In the genomic region with DNA sequence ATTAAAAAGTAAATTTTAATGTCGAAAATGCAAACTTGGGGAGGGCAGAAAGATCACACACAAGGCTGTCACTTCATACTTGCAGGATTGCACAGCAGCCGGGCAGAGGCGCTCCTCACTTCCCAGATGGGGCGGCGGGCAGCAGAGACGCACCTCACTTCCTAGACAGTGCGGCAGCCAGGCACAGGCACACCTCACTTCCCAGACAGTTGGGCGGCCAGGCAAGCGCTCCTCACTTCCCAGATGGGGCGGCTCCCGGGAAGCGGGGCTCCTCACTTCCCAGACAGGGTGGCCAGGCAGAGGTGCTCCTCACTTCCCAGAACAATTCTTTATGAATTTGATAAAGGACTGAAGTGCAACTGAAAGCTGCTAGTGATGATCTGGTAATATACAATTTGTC, we compare ENCODE assay signal across 22 cellular contexts. TPM values are rescaled to one million over a fixed set of nuclear protein-coding genes. Genes with fewer than 3 reads are reported as not detected.
DNase-seq lines count a peak whose midpoint lies in the region; ATAC-seq and TF ChIP-seq lines count a peak whose summit lies in the region.
"Had no signal": no experiment of that assay in that cellular context is flagged by ENCODE, and none has a peak within 500 bp of the region (broad histone marks: within the 10 kb centered on the region; RNA-seq: fewer than 3 reads in every experiment).

No MANE protein-coding gene starts in this region.

- intact Hi-C loops in heart right ventricle (cut with DNase I) = loop anchor here in 2 of 10 donors (10.0 kb wide), 2 partner anchors 95 to 235 kb away; no protein-coding TSS in a partner anchor
- intact Hi-C loops in Right ventricle myocardium inferior (cut with DNase I) = loop anchor here (10.0 kb wide), 1 partner anchor 105 kb away; no protein-coding TSS in a partner anchor
- intact Hi-C loops in OCI-LY7 (cut with micrococcal nuclease; ENCODE audit: unreplicated experiment) = no loop called here

- H3K4me1 ChIP-seq in heart right ventricle (peaks cover 0 to 52% (median 31%) of the 10 kb centered on the region in 9 donors), OCI-LY7 (ENCODE audit: insufficient read depth, low read length, poor library complexity, severe bottlenecking) (no peaks in the 10 kb centered on the region)

- no peak overlapping the region for H3K4me2 ChIP-seq in OCI-LY7 (ENCODE audit: low read length)

- H3K4me3 ChIP-seq in heart right ventricle (no peak overlapping the region), OCI-LY7 (ENCODE audit: low read depth, low read length, poor library complexity, severe bottlenecking) (no peak overlapping the region)
- H3K4me3 ChIP-seq: HAP-1 had no signal

- DNase-seq in heart right ventricle (no peak), Right ventricle myocardium inferior (ENCODE audit: missing footprints) (no peak), substantia nigra (lab: John Stamatoyannopoulos, UW) (no peak), OCI-LY7 (ENCODE audit: low spot score) (no peak), ureter (ENCODE audit: low spot score) (no peak)
- no peak for DNase-seq in activated CD8-positive, alpha-beta T cell treated with anti-CD3 and anti-CD28 coated beads, Interleukin-2, amount 10 ng/mL, durations not matched to agents 7 days and 5 days
- DNase-seq: BE2C; CD4-positive, CD25-positive, alpha-beta regulatory T cell; COR-L47; DMS 273 treated with DMSO at 0.1 percent for 48 hours; DND-41; NCI-H1105; NCI-H2081; NCI-H2171 treated with DMSO at 0.1 percent for 48 hours; NCI-H446; NK-92 treated with Interleukin-12 subunit alpha and Interleukin-12 subunit beta, amount 100 ng/mL, for 24 hours; SIG-M5 had no signal

- H3K4me3 Mint-ChIP-seq in brain = no peak overlapping the region
- no peak overlapping the region for H3K4me3 Mint-ChIP-seq in activated CD8-positive, alpha-beta T cell treated with anti-CD3 and anti-CD28 coated beads, Interleukin-2, amount 10 ng/mL, durations not matched to agents 7 days and 5 days
- H3K4me3 Mint-ChIP-seq: CD4-positive, CD25-positive, alpha-beta regulatory T cell had no signal

- WGBS in heart right ventricle, 2 donors = 85 to 86% methylated on average over 12 of the region's 12 CpGs

- BruUV-seq in OCI-LY7 (replicated peaks; lab: Mats Ljungman, UMichigan) = no TSS peak

- peaks cover 62% of the 10 kb centered on the region for H3K4me1 Mint-ChIP-seq in brain
- peaks cover 35% of the 10 kb centered on the region for H3K4me1 Mint-ChIP-seq in activated CD8-positive, alpha-beta T cell treated with anti-CD3 and anti-CD28 coated beads, Interleukin-2, amount 10 ng/mL, durations not matched to agents 7 days and 5 days (ENCODE audit: low read depth)

- H3K36me3 ChIP-seq in heart right ventricle (peaks cover 0 to 63% (median 24%) of the 10 kb centered on the region in 9 donors), OCI-LY7 (ENCODE audit: insufficient read depth, low read length) (no peaks in the 10 kb centered on the region)

- H3K27ac ChIP-seq in heart right ventricle (peak overlapping the region in 6 of 10 donors; percentile 40 to 72 (median 58)), layer of hippocampus (ENCODE audit: low read depth, low read length) (peak overlapping the region; percentile 54), substantia nigra (ENCODE audit: low read depth, low read length, poor library complexity, severe bottlenecking) (peak overlapping the region; percentile 95), OCI-LY7 (ENCODE audit: low read depth, low read length, poor library complexity, severe bottlenecking) (no peak overlapping the region)

- no peaks in the 10 kb centered on the region for H3K9me3 Mint-ChIP-seq in brain
- no peaks in the 10 kb centered on the region for H3K9me3 Mint-ChIP-seq in activated CD8-positive, alpha-beta T cell treated with anti-CD3 and anti-CD28 coated beads, Interleukin-2, amount 10 ng/mL, durations not matched to agents 7 days and 5 days (ENCODE audit: insufficient read depth)

- H4K20me1 ChIP-seq in OCI-LY7 (ENCODE audit: insufficient read depth, low read length) = no peaks in the 10 kb centered on the region

- H3K27ac Mint-ChIP-seq in brain = peak overlapping the region; percentile 61 to 97 (median 94)
- no peak overlapping the region for H3K27ac Mint-ChIP-seq in activated CD8-positive, alpha-beta T cell treated with anti-CD3 and anti-CD28 coated beads, Interleukin-2, amount 10 ng/mL, durations not matched to agents 7 days and 5 days
- H3K27ac Mint-ChIP-seq: CD4-positive, CD25-positive, alpha-beta regulatory T cell had no signal

- H3K9me3 ChIP-seq in heart right ventricle (no peaks in the 10 kb centered on the region), OCI-LY7 (ENCODE audit: low read length) (no peaks in the 10 kb centered on the region)
- H3K9me3 ChIP-seq: BE2C, HAP-1 had no signal

- no peaks in the 10 kb centered on the region for H3K79me2 ChIP-seq in OCI-LY7 (ENCODE audit: insufficient read depth, low read depth, low read length)

- H3K27me3 ChIP-seq in heart right ventricle = no peaks in the 10 kb centered on the region
- no peaks in the 10 kb centered on the region for H3K27me3 ChIP-seq in layer of hippocampus (ENCODE audit: control insufficient read depth, insufficient read depth, low read length)
- H3K27me3 ChIP-seq: BE2C had no signal

- H3K36me3 Mint-ChIP-seq in brain = peaks cover 26% of the 10 kb centered on the region
- peaks cover 25% of the 10 kb centered on the region for H3K36me3 Mint-ChIP-seq in activated CD8-positive, alpha-beta T cell treated with anti-CD3 and anti-CD28 coated beads, Interleukin-2, amount 10 ng/mL, durations not matched to agents 7 days and 5 days (ENCODE audit: low read depth)

- POLR2A ChIA-PET in activated CD8-positive, alpha-beta T cell treated with anti-CD3 and anti-CD28 coated beads, Interleukin-2, amount 10 ng/mL, durations not matched to agents 7 days and 5 days (lab: Charles Lee) = no interaction called here
- POLR2A ChIA-PET in OCI-LY7 (lab: Charles Lee) = interaction anchor here (0.6 to 0.7 kb wide), 3 partner anchors 23 to 1068 kb away, joined by 3 to 9 read pairs (median 4); no protein-coding TSS in a partner anchor

- no peak for ATAC-seq in heart right ventricle
- ATAC-seq in Right ventricle myocardium inferior = no peak
- no peak for ATAC-seq in activated CD8-positive, alpha-beta T cell treated with anti-CD3 and anti-CD28 coated beads, Interleukin-2, amount 10 ng/mL, durations not matched to agents 7 days and 5 days

- CTCF ChIA-PET in activated CD8-positive, alpha-beta T cell treated with anti-CD3 and anti-CD28 coated beads, Interleukin-2, amount 10 ng/mL, durations not matched to agents 7 days and 5 days (lab: Charles Lee) = no interaction called here
- CTCF ChIA-PET in OCI-LY7 (lab: Charles Lee; ENCODE audit: unreplicated experiment) = no interaction called here

- TF ChIP-seq CTCF in heart right ventricle (IDR thresholded peaks at IDR 0.05) (no peak), brain (conservative IDR thresholded peaks at IDR 0.05) (no peak), OCI-LY7 (conservative IDR thresholded peaks at IDR 0.05; ENCODE audit: low read length) (no peak)

- H2AFZ ChIP-seq in OCI-LY7 (ENCODE audit: low read length) = no peak overlapping the region

- H3K9me2 ChIP-seq in OCI-LY7 (ENCODE audit: insufficient read depth, low read length) = no peaks in the 10 kb centered on the region

- no peaks in the 10 kb centered on the region for H3K27me3 Mint-ChIP-seq in brain
- H3K27me3 Mint-ChIP-seq in activated CD8-positive, alpha-beta T cell treated with anti-CD3 and anti-CD28 coated beads, Interleukin-2, amount 10 ng/mL, durations not matched to agents 7 days and 5 days (ENCODE audit: low read depth) = no peaks in the 10 kb centered on the region
- H3K27me3 Mint-ChIP-seq: CD4-positive, CD25-positive, alpha-beta regulatory T cell had no signal

RNA-seq across cellular contexts. Expression of a gene that starts 21.2 kb away (rescaled TPM):
- total RNA-seq in heart right ventricle (not detected), Right ventricle myocardium inferior (not detected), OCI-LY7 (2022) (not detected in 2 replicates), ureter (not detected)
- polyA plus RNA-seq in heart right ventricle (not detected), brain (ENCODE audit: insufficient read depth, low read depth, low replicate concordance) (1.1 TPM)
- not detected for total RNA-seq in activated CD8-positive, alpha-beta T cell treated with anti-CD3 and anti-CD28 coated beads, Interleukin-2, amount 10 ng/mL, durations not matched to agents 7 days and 5 days
- total RNA-seq in OCI-LY7 (2014; rRNA removed; shearing (Covaris generic)) = not detected in 2 replicates
- total RNA-seq: A172; CD4-positive, CD25-positive, alpha-beta regulatory T cell; RPMI7951 had no signal
- polyA plus RNA-seq: CD4-positive, CD25-positive, alpha-beta regulatory T cell had no signal

RNA-seq across cellular contexts. Expression of a gene that starts 43.6 kb away (rescaled TPM):
- total RNA-seq in heart right ventricle (1 to 10 TPM; 1.6 to 9.9 (median 2.7) TPM), Right ventricle myocardium inferior (3.2 TPM), OCI-LY7 (2022) (211 and 231 TPM in 2 replicates), ureter (8.2 TPM)
- polyA plus RNA-seq in heart right ventricle (1 to 10 TPM; 1.3 to 2.2 TPM), brain (ENCODE audit: insufficient read depth, low read depth, low replicate concordance) (30.1 TPM)
- total RNA-seq in activated CD8-positive, alpha-beta T cell treated with anti-CD3 and anti-CD28 coated beads, Interleukin-2, amount 10 ng/mL, durations not matched to agents 7 days and 5 days = 100 to 1,000 TPM; 203 to 213 TPM
- 112 and 118 TPM in 2 replicates for total RNA-seq in OCI-LY7 (2014; rRNA removed; shearing (Covaris generic))

Comparison
In these comparisons a context has a peak if more than half of its experiments do, and no peak if none do; other contexts are left out.
1. RNA of a gene that starts 43.6 kb away (total RNA-seq): 203 to 213 TPM in activated CD8-positive, alpha-beta T cell treated with anti-CD3 and anti-CD28 coated beads, Interleukin-2, amount 10 ng/mL, durations not matched to agents 7 days and 5 days and 112 to 231 TPM in OCI-LY7; 8.2 TPM in ureter (single experiment), 3.2 TPM in Right ventricle myocardium inferior (single experiment) and 1.6 to 9.9 TPM in heart right ventricle; every median in the first group is over 10 times any median in the second.